17 cellular contexts compared by ENCODE assay signal in the genomic region with DNA sequence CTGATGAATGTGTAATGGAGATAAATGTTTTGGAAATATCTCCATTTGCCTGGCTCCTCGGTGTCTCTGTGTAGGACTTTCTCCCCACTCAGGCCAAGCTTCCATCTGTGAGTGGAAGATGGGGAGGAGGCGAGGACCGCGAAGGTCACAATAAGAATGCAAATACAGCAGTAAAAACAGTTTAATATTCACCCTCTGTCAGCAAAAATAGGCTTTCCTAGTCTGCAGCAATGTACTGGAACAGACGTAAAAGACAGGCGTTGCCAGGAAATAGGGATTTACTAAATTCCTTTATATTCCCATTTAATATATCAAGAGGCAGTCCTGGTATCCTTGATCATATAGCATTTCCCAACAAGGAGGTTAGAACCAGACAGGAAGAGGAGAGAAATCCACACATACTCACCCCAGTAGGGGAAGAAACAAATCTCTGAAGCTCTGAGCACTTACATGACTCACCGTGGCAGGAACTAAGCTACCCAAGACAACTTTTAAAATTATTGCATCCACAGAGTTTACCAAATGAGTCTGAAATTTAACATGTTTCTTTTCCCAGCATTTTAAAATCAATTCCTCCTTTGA.
A peak's percentile ranks its signal among the peaks of the same experiment; 100 is the strongest.
DNase-seq lines count a peak whose midpoint lies in the region; ATAC-seq and TF ChIP-seq lines count a peak whose summit lies in the region.
"Had no signal": no experiment of that assay in that cellular context is flagged by ENCODE, and none has a peak within 500 bp of the region (broad histone marks: within the 10 kb centered on the region; RNA-seq: fewer than 3 reads in every experiment).

No MANE protein-coding gene starts in this region.

- no peak for ATAC-seq in GM21723 (IDR thresholded peaks at IDR 0.05; ENCODE audit: unreplicated experiment)
- ATAC-seq: stimulated activated naive CD8-positive, alpha-beta T cell treated with anti-CD3 and anti-CD28 coated beads, Interleukin-15, Interleukin-2, amounts not matched to agents 100 U/mL and 50 U/mL, for 24 hours had no signal

- no peak for TF ChIP-seq EP300 in stomach (IDR thresholded peaks at IDR 0.05)

- TF ChIP-seq POLR2A in stomach (IDR thresholded peaks at IDR 0.05), result no peak
- no peak for TF ChIP-seq POLR2A in testis (IDR thresholded peaks at IDR 0.05)

- H3K27ac ChIP-seq in osteoblast (ENCODE audit: low read depth, low read length), result peak overlapping the region; percentile 39
- H3K27ac ChIP-seq in stomach, result no peak overlapping the region
- no peak overlapping the region for H3K27ac ChIP-seq in testis
- H3K27ac ChIP-seq: esophagus squamous epithelium, left ventricle myocardium inferior, PC-9, vagina had no signal

- WGBS in stomach, 5 donors, result 63 to 89% (median 76%) methylated on average over 7 of the region's 7 CpGs
- WGBS in testis, 2 donors, result 62 to 65% methylated on average over 7 of the region's 7 CpGs

- no peaks in the 10 kb centered on the region for H3K36me3 ChIP-seq in MG63
- no peaks in the 10 kb centered on the region for H3K36me3 ChIP-seq in osteoblast (ENCODE audit: insufficient read depth, low read length)
- no peaks in the 10 kb centered on the region for H3K36me3 ChIP-seq in stomach
- H3K36me3 ChIP-seq in testis (ENCODE audit: low read depth, missing control alignments), result no peaks in the 10 kb centered on the region
- H3K36me3 ChIP-seq: BE2C, esophagus squamous epithelium, left ventricle myocardium inferior, vagina had no signal

- H3K9me3 ChIP-seq in MG63 (no peaks in the 10 kb centered on the region), osteoblast (ENCODE audit: low read depth, low read length) (no peaks in the 10 kb centered on the region), stomach (no peaks in the 10 kb centered on the region), testis (no peaks in the 10 kb centered on the region)
- H3K9me3 ChIP-seq: BE2C, esophagus squamous epithelium, left ventricle myocardium inferior, vagina had no signal

- H3K79me2 ChIP-seq in osteoblast (ENCODE audit: insufficient read depth, low read length), result no peaks in the 10 kb centered on the region

- DNase-seq in AG09309 (ENCODE audit: low read depth) (peak; percentile 45), MG63 (peak; percentile 3), fibroblast of gingiva (ENCODE audit: low read depth) (peak; percentile 4), osteoblast (ENCODE audit: insufficient read length, low spot score, missing footprints) (peak; percentile 88), stomach (no peak), testis (no peak), NCI-H82 (lab: John Stamatoyannopoulos, UW) (no peak)
- DNase-seq: activated CD4-positive, alpha-beta T cell treated with anti-CD3 and anti-CD28 coated beads, Interleukin-2, amount 50 U/mL, for 4 hours; activated naive CD4-positive, alpha-beta T cell treated with anti-CD3 and anti-CD28 coated beads, Interleukin-2, amount 10 ng/mL, durations not matched to agents 7 days and 5 days; BE2C; esophagus squamous epithelium; left ventricle myocardium inferior; NCI-H526; PC-9; stimulated activated naive CD8-positive, alpha-beta T cell treated with anti-CD3 and anti-CD28 coated beads, Interleukin-15, Interleukin-2, amounts not matched to agents 100 U/mL and 50 U/mL, for 24 hours had no signal

- H2AFZ ChIP-seq in osteoblast (ENCODE audit: low read length), result peak overlapping the region; percentile 60
- H2AFZ ChIP-seq: PC-9 had no signal

- no peak overlapping the region for H3K4me3 ChIP-seq in AG09309 (ENCODE audit: control insufficient read depth, low read depth, low read length)
- H3K4me3 ChIP-seq in MG63, result no peak overlapping the region
- no peak overlapping the region for H3K4me3 ChIP-seq in osteoblast (ENCODE audit: insufficient read depth, low read length)
- no peak overlapping the region for H3K4me3 ChIP-seq in stomach
- H3K4me3 ChIP-seq in testis, result peak overlapping the region in 1 of 2 donors; percentile 1
- H3K4me3 ChIP-seq: esophagus squamous epithelium, left ventricle myocardium inferior, PC-9, vagina had no signal

- H3K4me1 ChIP-seq in osteoblast (ENCODE audit: insufficient read depth, low read length), result peaks cover 4% of the 10 kb centered on the region
- no peaks in the 10 kb centered on the region for H3K4me1 ChIP-seq in stomach
- no peaks in the 10 kb centered on the region for H3K4me1 ChIP-seq in testis
- H3K4me1 ChIP-seq: BE2C, esophagus squamous epithelium, left ventricle myocardium inferior, vagina had no signal

- H4K20me1 ChIP-seq in osteoblast (ENCODE audit: insufficient read depth, low read length), result no peaks in the 10 kb centered on the region

- no peak overlapping the region for H3K4me2 ChIP-seq in osteoblast (ENCODE audit: insufficient read depth, low read length)
- H3K4me2 ChIP-seq: PC-9 had no signal

- intact Hi-C loops in stomach (cut with DNase I; ENCODE audit: low total_unique reads), result no loop called here
- intact Hi-C loops in testis (cut with DNase I; ENCODE audit: low total_unique reads), result no loop called here

- no peak for TF ChIP-seq CTCF in AG09309 (IDR thresholded peaks at IDR 0.05; ENCODE audit: control insufficient read depth, insufficient read depth, low read depth, low read length, missing control alignments)
- TF ChIP-seq CTCF in osteoblast (IDR thresholded peaks at IDR 0.05; ENCODE audit: extremely low read depth, low read depth, low read length), result no peak
- TF ChIP-seq CTCF in stomach (IDR thresholded peaks at IDR 0.05), result no peak
- no peak for TF ChIP-seq CTCF in testis (IDR thresholded peaks at IDR 0.05)

- H3K27me3 ChIP-seq in MG63 (no peaks in the 10 kb centered on the region), osteoblast (ENCODE audit: insufficient read depth, low read length) (no peaks in the 10 kb centered on the region), stomach (no peaks in the 10 kb centered on the region), testis (no peaks in the 10 kb centered on the region)
- H3K27me3 ChIP-seq: BE2C, esophagus squamous epithelium, vagina had no signal

Comparison
In these comparisons a context has a peak if more than half of its experiments do, and no peak if none do; other contexts are left out.
1. DNase-seq: peak in AG09309 (single experiment), MG63 (single experiment), fibroblast of gingiva (single experiment) and osteoblast (single experiment); none in stomach (single experiment), testis (single experiment) and NCI-H82 (single experiment).